In genomic region chr2:168166902-168167510, GRCh38 we compare ENCODE assay signal across 12 cellular contexts.
DNase-seq lines count a peak whose midpoint lies in the region; ATAC-seq, FAIRE-seq and TF ChIP-seq lines count a peak whose summit lies in the region.
"Had no signal": no experiment of that assay in that cellular context is flagged by ENCODE, and none has a peak within 500 bp of the region (broad histone marks: within the 10 kb centered on the region; RNA-seq: fewer than 3 reads in every experiment).

No MANE protein-coding gene starts in this region.

- no peak for TF ChIP-seq CTCF in mucosa of descending colon (IDR thresholded peaks at IDR 0.05)

- no peaks in the 10 kb centered on the region for H3K9me3 Mint-ChIP-seq in central memory CD8-positive, alpha-beta T cell

- no peak overlapping the region for H3K4me3 Mint-ChIP-seq in central memory CD8-positive, alpha-beta T cell

- H3K4me3 ChIP-seq in MG63 (no peak overlapping the region), mucosa of descending colon (no peak overlapping the region)

- H3K36me3 ChIP-seq in MG63 (peaks cover 11% of the 10 kb centered on the region), mucosa of descending colon (ENCODE audit: low read depth) (no peaks in the 10 kb centered on the region)

- H3K27me3 ChIP-seq in MG63 = no peaks in the 10 kb centered on the region

- FAIRE-seq in GM19239 (lab: Jason Lieb, UNC) = no peak

- intact Hi-C loops in mucosa of descending colon (cut with DNase I, micrococcal nuclease) = no loop called here

- no peak for ATAC-seq in central memory CD8-positive, alpha-beta T cell (replicated peaks; ENCODE audit: extremely low read depth, poor library complexity, severe bottlenecking)
- ATAC-seq in mucosa of descending colon (peak; percentile 51), HG03342 (IDR thresholded peaks at IDR 0.05; ENCODE audit: unreplicated experiment) (no peak)
- ATAC-seq: left lobe of liver had no signal

- peaks cover 53% of the 10 kb centered on the region for H3K4me1 Mint-ChIP-seq in central memory CD8-positive, alpha-beta T cell

- no peaks in the 10 kb centered on the region for H3K4me1 ChIP-seq in mucosa of descending colon (ENCODE audit: low read depth)

- peaks cover 26% of the 10 kb centered on the region for H3K36me3 Mint-ChIP-seq in central memory CD8-positive, alpha-beta T cell (ENCODE audit: insufficient read depth)

- H3K27ac Mint-ChIP-seq in central memory CD8-positive, alpha-beta T cell (ENCODE audit: low read depth) = peak overlapping the region; percentile 2

- H3K9me3 ChIP-seq in MG63 (no peaks in the 10 kb centered on the region), mucosa of descending colon (no peaks in the 10 kb centered on the region)

- DNase-seq in ELR (ENCODE audit: low read depth) (peak; percentile 77), MG63 (peak; percentile 21), mucosa of descending colon (no peak), GM19239 (ENCODE audit: insufficient read length, low spot score) (no peak), SK-N-DZ (ENCODE audit: low spot score) (no peak)
- DNase-seq in central memory CD8-positive, alpha-beta T cell (ENCODE audit: low spot score in 2 of 2) = no peak
- no peak for DNase-seq in activated CD8-positive, alpha-beta memory T cell treated with anti-CD3 and anti-CD28 coated beads, Interleukin-2, amount 50 U/mL, for 4 hours
- DNase-seq: activated naive CD4-positive, alpha-beta T cell; NCI-H526 treated with DMSO at 0.1 percent for 48 hours; retina had no signal

- no peaks in the 10 kb centered on the region for H3K27me3 Mint-ChIP-seq in central memory CD8-positive, alpha-beta T cell

Comparison
In these comparisons a context has a peak if more than half of its experiments do, and no peak if none do; other contexts are left out.
1. DNase-seq: peak in ELR (single experiment) and MG63 (single experiment); none in central memory CD8-positive, alpha-beta T cell (0 of 2), mucosa of descending colon (0 of 3), GM19239 (single experiment), SK-N-DZ (single experiment) and activated CD8-positive, alpha-beta memory T cell treated with anti-CD3 and anti-CD28 coated beads, Interleukin-2, amount 50 U/mL, for 4 hours (single experiment).